In genomic region chr19:49594157-49595005, GRCh38 we compare ENCODE assay signal across 8 cellular contexts. TPM values are rescaled to one million over a fixed set of nuclear protein-coding genes. Genes with fewer than 3 reads are reported as not detected.
DNase-seq lines count a peak whose midpoint lies in the region; ATAC-seq and TF ChIP-seq lines count a peak whose summit lies in the region.

No MANE protein-coding gene starts in this region.

- H2AFZ ChIP-seq in hepatocyte, result no peak overlapping the region

- 93% methylated on average over 34 of the region's 36 CpGs for WGBS in hepatocyte (ENCODE audit: low lambda C conversion rate, missing lambda C conversion rate)

- no peak for DNase-seq in T-helper 2 cell treated with Interferon-gamma antibody and Interleukin-4, amounts not matched to agents 5 μg/mL and 100 μg/mL, for 36 hours (ENCODE audit: low spot score)
- DNase-seq in T-helper 2 cell (no peak), hepatocyte (ENCODE audit: low spot score) (peak; percentile 13), NCI-H1694 (lab: John Stamatoyannopoulos, UW) (no peak), NCI-H2196 (lab: John Stamatoyannopoulos, UW; ENCODE audit: unreplicated experiment) (no peak)
- no peak for DNase-seq in activated CD4-positive, alpha-beta memory T cell treated with anti-CD3 and anti-CD28 coated beads, Interleukin-2, amount 10 ng/mL, durations not matched to agents 7 days and 5 days
- no peak for DNase-seq in stimulated activated naive CD8-positive, alpha-beta T cell treated with anti-CD3 and anti-CD28 coated beads, Interleukin-15, amount 100 ng/mL, for 72 hours
- DNase-seq in stimulated activated naive CD4-positive, alpha-beta T cell (lab: John Stamatoyannopoulos, UW), result no peak

- H3K27ac Mint-ChIP-seq in T-helper 2 cell treated with Interferon-gamma antibody and Interleukin-4, amounts not matched to agents 5 μg/mL and 100 μg/mL, for 36 hours, result peak overlapping the region; percentile 92
- peak overlapping the region; percentile 81 for H3K27ac Mint-ChIP-seq in activated CD4-positive, alpha-beta memory T cell treated with anti-CD3 and anti-CD28 coated beads, Interleukin-2, amount 10 ng/mL, durations not matched to agents 7 days and 5 days
- peak overlapping the region; percentile 87 to 91 for H3K27ac Mint-ChIP-seq in stimulated activated naive CD8-positive, alpha-beta T cell treated with anti-CD3 and anti-CD28 coated beads, Interleukin-15, amount 100 ng/mL, for 72 hours

- H3K36me3 Mint-ChIP-seq in T-helper 2 cell treated with Interferon-gamma antibody and Interleukin-4, amounts not matched to agents 5 μg/mL and 100 μg/mL, for 36 hours (ENCODE audit: low read depth), result peaks cover 22% of the 10 kb centered on the region
- peaks cover 20% of the 10 kb centered on the region for H3K36me3 Mint-ChIP-seq in activated CD4-positive, alpha-beta memory T cell treated with anti-CD3 and anti-CD28 coated beads, Interleukin-2, amount 10 ng/mL, durations not matched to agents 7 days and 5 days (ENCODE audit: low read depth)

- H3K9me2 ChIP-seq in hepatocyte (replicated peaks; ENCODE audit: insufficient read depth), result no peaks in the 10 kb centered on the region

- no peaks in the 10 kb centered on the region for H3K27me3 ChIP-seq in hepatocyte

- no peaks in the 10 kb centered on the region for H3K27me3 Mint-ChIP-seq in T-helper 2 cell treated with Interferon-gamma antibody and Interleukin-4, amounts not matched to agents 5 μg/mL and 100 μg/mL, for 36 hours (ENCODE audit: low read depth)
- H3K27me3 Mint-ChIP-seq in activated CD4-positive, alpha-beta memory T cell treated with anti-CD3 and anti-CD28 coated beads, Interleukin-2, amount 10 ng/mL, durations not matched to agents 7 days and 5 days, result peaks cover 3% of the 10 kb centered on the region
- no peaks in the 10 kb centered on the region for H3K27me3 Mint-ChIP-seq in stimulated activated naive CD8-positive, alpha-beta T cell treated with anti-CD3 and anti-CD28 coated beads, Interleukin-15, amount 100 ng/mL, for 72 hours

- TF ChIP-seq CTCF in hepatocyte (IDR thresholded peaks at IDR 0.05; ENCODE audit: poor library complexity), result no peak

- peak overlapping the region; percentile 99 for H3K4me2 ChIP-seq in hepatocyte

- peaks cover 69% of the 10 kb centered on the region for H3K79me2 ChIP-seq in hepatocyte

- H3K9me3 Mint-ChIP-seq in T-helper 2 cell treated with Interferon-gamma antibody and Interleukin-4, amounts not matched to agents 5 μg/mL and 100 μg/mL, for 36 hours, result no peaks in the 10 kb centered on the region
- no peaks in the 10 kb centered on the region for H3K9me3 Mint-ChIP-seq in activated CD4-positive, alpha-beta memory T cell treated with anti-CD3 and anti-CD28 coated beads, Interleukin-2, amount 10 ng/mL, durations not matched to agents 7 days and 5 days
- H3K9me3 Mint-ChIP-seq in stimulated activated naive CD8-positive, alpha-beta T cell treated with anti-CD3 and anti-CD28 coated beads, Interleukin-15, amount 100 ng/mL, for 72 hours, result no peaks in the 10 kb centered on the region

- peaks cover 25% of the 10 kb centered on the region for H3K4me1 Mint-ChIP-seq in T-helper 2 cell treated with Interferon-gamma antibody and Interleukin-4, amounts not matched to agents 5 μg/mL and 100 μg/mL, for 36 hours (ENCODE audit: low read depth)
- H3K4me1 Mint-ChIP-seq in activated CD4-positive, alpha-beta memory T cell treated with anti-CD3 and anti-CD28 coated beads, Interleukin-2, amount 10 ng/mL, durations not matched to agents 7 days and 5 days, result peaks cover 31% of the 10 kb centered on the region
- peaks cover 35% of the 10 kb centered on the region for H3K4me1 Mint-ChIP-seq in stimulated activated naive CD8-positive, alpha-beta T cell treated with anti-CD3 and anti-CD28 coated beads, Interleukin-15, amount 100 ng/mL, for 72 hours

- peak overlapping the region; percentile 80 for H3K27ac ChIP-seq in hepatocyte

- CTCF ChIA-PET in activated CD4-positive, alpha-beta memory T cell treated with anti-CD3 and anti-CD28 coated beads, Interleukin-2, amount 10 ng/mL, durations not matched to agents 7 days and 5 days (lab: Charles Lee), result interaction anchor here (1.2 to 1.7 kb wide), 3 partner anchors 15 to 81 kb away, joined by 3 read pairs; partner anchors contain the start of gene RCN3

- no peak for ATAC-seq in stimulated activated naive CD8-positive, alpha-beta T cell treated with anti-CD3 and anti-CD28 coated beads, Interleukin-15, amount 100 ng/mL, for 72 hours

- no peak overlapping the region for H3K4me3 ChIP-seq in hepatocyte

- peak overlapping the region; percentile 95 for H3K4me3 Mint-ChIP-seq in T-helper 2 cell treated with Interferon-gamma antibody and Interleukin-4, amounts not matched to agents 5 μg/mL and 100 μg/mL, for 36 hours
- H3K4me3 Mint-ChIP-seq in activated CD4-positive, alpha-beta memory T cell treated with anti-CD3 and anti-CD28 coated beads, Interleukin-2, amount 10 ng/mL, durations not matched to agents 7 days and 5 days, result peak overlapping the region; percentile 79
- peak overlapping the region; percentile 87 to 96 for H3K4me3 Mint-ChIP-seq in stimulated activated naive CD8-positive, alpha-beta T cell treated with anti-CD3 and anti-CD28 coated beads, Interleukin-15, amount 100 ng/mL, for 72 hours

- POLR2A ChIA-PET in activated CD4-positive, alpha-beta memory T cell treated with anti-CD3 and anti-CD28 coated beads, Interleukin-2, amount 10 ng/mL, durations not matched to agents 7 days and 5 days (lab: Charles Lee), result interaction anchor here (0.6 to 3.9 kb wide), 6 partner anchors 8 to 64 kb away, joined by 3 to 24 read pairs (median 4); partner anchors contain the start of genes NOSIP and PRRG2

- H3K36me3 ChIP-seq in hepatocyte (replicated peaks; ENCODE audit: insufficient read depth, low read depth), result no peaks in the 10 kb centered on the region

- H3K9me3 ChIP-seq in hepatocyte (ENCODE audit: low read depth), result no peaks in the 10 kb centered on the region

- H4K20me1 ChIP-seq in hepatocyte (ENCODE audit: insufficient read depth, poor library complexity, severe bottlenecking), result peaks cover 18% of the 10 kb centered on the region

- peaks cover 6% of the 10 kb centered on the region for H3K4me1 ChIP-seq in hepatocyte (ENCODE audit: insufficient read depth)

RNA-seq across cellular contexts. Expression of gene PRR12, which starts 3.4 kb away (rescaled TPM):
- 10 to 100 TPM; 33.0 to 36.2 TPM for total RNA-seq in activated CD4-positive, alpha-beta memory T cell treated with anti-CD3 and anti-CD28 coated beads, Interleukin-2, amount 10 ng/mL, durations not matched to agents 7 days and 5 days
- total RNA-seq in hepatocyte, result 2.1 and 3.7 TPM in 2 replicates
- 2.7 and 3.0 TPM in 2 replicates for polyA plus RNA-seq in hepatocyte

RNA-seq across cellular contexts. Expression of gene PRRG2, which starts 13.3 kb away (rescaled TPM):
- 1 to 10 TPM; 1.0 to 1.1 TPM for total RNA-seq in activated CD4-positive, alpha-beta memory T cell treated with anti-CD3 and anti-CD28 coated beads, Interleukin-2, amount 10 ng/mL, durations not matched to agents 7 days and 5 days
- total RNA-seq in hepatocyte, result 6.0 and 10.2 TPM in 2 replicates
- 4.0 and 4.3 TPM in 2 replicates for polyA plus RNA-seq in hepatocyte

RNA-seq across cellular contexts. Expression of gene NOSIP, which starts 14.0 kb away (rescaled TPM):
- 100 to 1,000 TPM; 162 to 163 TPM for total RNA-seq in activated CD4-positive, alpha-beta memory T cell treated with anti-CD3 and anti-CD28 coated beads, Interleukin-2, amount 10 ng/mL, durations not matched to agents 7 days and 5 days
- 43.4 and 52.8 TPM in 2 replicates for total RNA-seq in hepatocyte
- 92.4 and 93.9 TPM in 2 replicates for polyA plus RNA-seq in hepatocyte

RNA-seq across cellular contexts. Expression of gene RRAS, which starts 45.6 kb away (rescaled TPM):
- 10 to 100 TPM; 17.8 to 18.1 TPM for total RNA-seq in activated CD4-positive, alpha-beta memory T cell treated with anti-CD3 and anti-CD28 coated beads, Interleukin-2, amount 10 ng/mL, durations not matched to agents 7 days and 5 days
- total RNA-seq in hepatocyte, result 19.2 and 32.6 TPM in 2 replicates
- polyA plus RNA-seq in hepatocyte, result 107 and 125 TPM in 2 replicates

RNA-seq across cellular contexts. Expression of gene SCAF1, which starts 47.6 kb away (rescaled TPM):
- total RNA-seq in activated CD4-positive, alpha-beta memory T cell treated with anti-CD3 and anti-CD28 coated beads, Interleukin-2, amount 10 ng/mL, durations not matched to agents 7 days and 5 days, result 10 to 100 TPM; 65.3 to 66.4 TPM
- 9.8 and 18.6 TPM in 2 replicates for total RNA-seq in hepatocyte
- 12.4 and 12.6 TPM in 2 replicates for polyA plus RNA-seq in hepatocyte
